28 cellular contexts compared by ENCODE assay signal in genomic region chr4:66604192-66604591, GRCh38.
"Had no signal": no experiment of that assay in that cellular context is flagged by ENCODE, and none has a peak within 500 bp of the region (broad histone marks: within the 10 kb centered on the region; RNA-seq: fewer than 3 reads in every experiment).

No MANE protein-coding gene starts in this region.

- H3K36me3 ChIP-seq: ascending aorta, cardiac muscle cell, MG63, Peyer's patch, SJSA1 had no signal

- FAIRE-seq: TTC549 had no signal

- H3K9me3 ChIP-seq: ascending aorta, MG63, Peyer's patch, SJSA1, SK-N-SH had no signal

- ATAC-seq: activated CD8-positive, alpha-beta T cell treated with anti-CD3 and anti-CD28 coated beads, Interleukin-2, amount 10 ng/mL, durations not matched to agents 7 days and 5 days; PC-3 had no signal

- DNase-seq: activated CD4-positive, alpha-beta T cell treated with anti-CD3 and anti-CD28 coated beads, Interleukin-2, amount 10 ng/mL, durations not matched to agents 24 days and 14 days; activated CD4-positive, alpha-beta T cell treated with anti-CD3 and anti-CD28 coated beads, Interleukin-2, amount 50 U/mL, for 48 hours; activated CD8-positive, alpha-beta T cell treated with anti-CD3 and anti-CD28 coated beads, Interleukin-2, amount 10 ng/mL, durations not matched to agents 7 days and 5 days; activated gamma-delta T cell; activated naive CD4-positive, alpha-beta T cell treated with Interleukin-2 at 50 U/mL for 16 hours; activated naive CD8-positive, alpha-beta T cell treated with anti-CD3 and anti-CD28 coated beads, Interleukin-2, amount 10 ng/mL, durations not matched to agents 7 days and 5 days; activated T-cell treated with anti-CD3 and anti-CD28 coated beads, Interleukin-2, amount 50 U/mL, for 24 hours; amygdala; MG63; NCI-H1048; NCI-H1105 treated with DMSO at 0.1 percent for 48 hours; NCI-H1436; NCI-H1694; NCI-H1930; NCI-H345; NCI-H526; NCI-H748 treated with DMSO at 0.1 percent for 48 hours; NK-92 treated with Interleukin-12 subunit alpha and Interleukin-12 subunit beta, amount 100 ng/mL, for 24 hours; PC-3; Peyer's patch; RPMI8226; SHP77 treated with DMSO at 0.1 percent for 48 hours; SK-N-SH had no signal

- H3K27ac ChIP-seq: ascending aorta, cardiac muscle cell, coronary artery, Peyer's patch, SJSA1 had no signal

- H3K4me1 ChIP-seq: ascending aorta, Peyer's patch, SJSA1 had no signal

- H3K4me3 ChIP-seq: ascending aorta, cardiac muscle cell, coronary artery, MG63, Peyer's patch, SJSA1 had no signal

- H3K27me3 ChIP-seq: ascending aorta, cardiac muscle cell, MG63, Peyer's patch, SJSA1 had no signal
